2 cellular contexts compared by ENCODE assay signal in the genomic region with DNA sequence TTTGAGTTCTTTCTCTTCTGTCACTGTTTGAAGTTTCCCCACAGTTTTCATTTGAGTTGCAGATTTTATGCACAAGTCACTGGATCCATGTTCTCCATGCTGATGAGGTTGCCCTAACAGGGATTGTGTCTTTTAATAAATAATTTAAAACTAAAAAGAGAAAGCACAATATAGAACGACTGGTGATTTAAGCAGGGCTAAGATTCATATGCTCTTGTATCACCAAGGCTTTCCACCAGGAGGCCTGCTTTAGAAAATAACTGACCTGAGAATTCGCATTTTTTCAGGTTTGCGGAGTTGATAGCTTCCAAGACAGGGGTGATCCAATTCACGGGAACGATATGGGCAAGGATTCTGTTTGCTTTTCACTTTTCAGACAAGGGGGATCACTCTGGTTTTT.
TF ChIP-seq lines count a peak whose summit lies in the region.

No MANE protein-coding gene starts in this region.

TF ChIP-seq in WTC11, 78 proteins besides CTCF, POLR2A, EP300 and RAD21 (continues in another document):
- TF ChIP-seq SP1 (CRISPR knock-in tag; conservative IDR thresholded peaks at IDR 0.05) (no peak), ZNF263 (CRISPR knock-in tag; IDR thresholded peaks at IDR 0.05; ENCODE audit: low read depth) (no peak), NFATC4 (CRISPR knock-in tag; IDR thresholded peaks at IDR 0.05) (no peak), MYBL2 (CRISPR knock-in tag; IDR thresholded peaks at IDR 0.05) (no peak), CREM (CRISPR knock-in tag; IDR thresholded peaks at IDR 0.05) (no peak), TEAD1 (CRISPR knock-in tag; IDR thresholded peaks at IDR 0.05) (no peak), ZNF671 (CRISPR knock-in tag; IDR thresholded peaks at IDR 0.05) (no peak), SMAD3 (CRISPR knock-in tag; IDR thresholded peaks at IDR 0.05; ENCODE audit: borderline replicate concordance) (no peak), CREB1 (CRISPR knock-in tag; IDR thresholded peaks at IDR 0.05) (no peak), ZNF317 (CRISPR knock-in tag; IDR thresholded peaks at IDR 0.05; ENCODE audit: borderline replicate concordance, low read depth) (no peak), SOX15 (CRISPR knock-in tag; IDR thresholded peaks at IDR 0.05) (no peak)
- TF ChIP-seq, protein P1, sequence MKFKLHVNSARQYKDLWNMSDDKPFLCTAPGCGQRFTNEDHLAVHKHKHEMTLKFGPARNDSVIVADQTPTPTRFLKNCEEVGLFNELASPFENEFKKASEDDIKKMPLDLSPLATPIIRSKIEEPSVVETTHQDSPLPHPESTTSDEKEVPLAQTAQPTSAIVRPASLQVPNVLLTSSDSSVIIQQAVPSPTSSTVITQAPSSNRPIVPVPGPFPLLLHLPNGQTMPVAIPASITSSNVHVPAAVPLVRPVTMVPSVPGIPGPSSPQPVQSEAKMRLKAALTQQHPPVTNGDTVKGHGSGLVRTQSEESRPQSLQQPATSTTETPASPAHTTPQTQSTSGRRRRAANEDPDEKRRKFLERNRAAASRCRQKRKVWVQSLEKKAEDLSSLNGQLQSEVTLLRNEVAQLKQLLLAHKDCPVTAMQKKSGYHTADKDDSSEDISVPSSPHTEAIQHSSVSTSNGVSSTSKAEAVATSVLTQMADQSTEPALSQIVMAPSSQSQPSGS (CRISPR knock-in tag; IDR thresholded peaks at IDR 0.05; ENCODE audit: borderline replicate concordance, low read depth): no peak
- TF ChIP-seq, protein P2, sequence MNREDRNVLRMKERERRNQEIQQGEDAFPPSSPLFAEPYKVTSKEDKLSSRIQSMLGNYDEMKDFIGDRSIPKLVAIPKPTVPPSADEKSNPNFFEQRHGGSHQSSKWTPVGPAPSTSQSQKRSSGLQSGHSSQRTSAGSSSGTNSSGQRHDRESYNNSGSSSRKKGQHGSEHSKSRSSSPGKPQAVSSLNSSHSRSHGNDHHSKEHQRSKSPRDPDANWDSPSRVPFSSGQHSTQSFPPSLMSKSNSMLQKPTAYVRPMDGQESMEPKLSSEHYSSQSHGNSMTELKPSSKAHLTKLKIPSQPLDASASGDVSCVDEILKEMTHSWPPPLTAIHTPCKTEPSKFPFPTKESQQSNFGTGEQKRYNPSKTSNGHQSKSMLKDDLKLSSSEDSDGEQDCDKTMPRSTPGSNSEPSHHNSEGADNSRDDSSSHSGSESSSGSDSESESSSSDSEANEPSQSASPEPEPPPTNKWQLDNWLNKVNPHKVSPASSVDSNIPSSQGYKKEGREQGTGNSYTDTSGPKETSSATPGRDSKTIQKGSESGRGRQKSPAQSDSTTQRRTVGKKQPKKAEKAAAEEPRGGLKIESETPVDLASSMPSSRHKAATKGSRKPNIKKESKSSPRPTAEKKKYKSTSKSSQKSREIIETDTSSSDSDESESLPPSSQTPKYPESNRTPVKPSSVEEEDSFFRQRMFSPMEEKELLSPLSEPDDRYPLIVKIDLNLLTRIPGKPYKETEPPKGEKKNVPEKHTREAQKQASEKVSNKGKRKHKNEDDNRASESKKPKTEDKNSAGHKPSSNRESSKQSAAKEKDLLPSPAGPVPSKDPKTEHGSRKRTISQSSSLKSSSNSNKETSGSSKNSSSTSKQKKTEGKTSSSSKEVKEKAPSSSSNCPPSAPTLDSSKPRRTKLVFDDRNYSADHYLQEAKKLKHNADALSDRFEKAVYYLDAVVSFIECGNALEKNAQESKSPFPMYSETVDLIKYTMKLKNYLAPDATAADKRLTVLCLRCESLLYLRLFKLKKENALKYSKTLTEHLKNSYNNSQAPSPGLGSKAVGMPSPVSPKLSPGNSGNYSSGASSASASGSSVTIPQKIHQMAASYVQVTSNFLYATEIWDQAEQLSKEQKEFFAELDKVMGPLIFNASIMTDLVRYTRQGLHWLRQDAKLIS (CRISPR knock-in tag; IDR thresholded peaks at IDR 0.05; ENCODE audit: borderline replicate concordance): no peak
- TF ChIP-seq, protein P3, sequence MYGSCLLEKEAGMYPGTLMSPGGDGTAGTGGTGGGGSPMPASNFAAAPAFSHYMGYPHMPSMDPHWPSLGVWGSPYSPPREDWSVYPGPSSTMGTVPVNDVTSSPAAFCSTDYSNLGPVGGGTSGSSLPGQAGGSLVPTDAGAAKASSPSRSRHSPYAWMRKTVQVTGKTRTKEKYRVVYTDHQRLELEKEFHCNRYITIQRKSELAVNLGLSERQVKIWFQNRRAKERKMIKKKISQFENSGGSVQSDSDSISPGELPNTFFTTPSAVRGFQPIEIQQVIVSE (CRISPR knock-in tag; IDR thresholded peaks at IDR 0.05; ENCODE audit: borderline replicate concordance): no peak
- TF ChIP-seq, protein P4, sequence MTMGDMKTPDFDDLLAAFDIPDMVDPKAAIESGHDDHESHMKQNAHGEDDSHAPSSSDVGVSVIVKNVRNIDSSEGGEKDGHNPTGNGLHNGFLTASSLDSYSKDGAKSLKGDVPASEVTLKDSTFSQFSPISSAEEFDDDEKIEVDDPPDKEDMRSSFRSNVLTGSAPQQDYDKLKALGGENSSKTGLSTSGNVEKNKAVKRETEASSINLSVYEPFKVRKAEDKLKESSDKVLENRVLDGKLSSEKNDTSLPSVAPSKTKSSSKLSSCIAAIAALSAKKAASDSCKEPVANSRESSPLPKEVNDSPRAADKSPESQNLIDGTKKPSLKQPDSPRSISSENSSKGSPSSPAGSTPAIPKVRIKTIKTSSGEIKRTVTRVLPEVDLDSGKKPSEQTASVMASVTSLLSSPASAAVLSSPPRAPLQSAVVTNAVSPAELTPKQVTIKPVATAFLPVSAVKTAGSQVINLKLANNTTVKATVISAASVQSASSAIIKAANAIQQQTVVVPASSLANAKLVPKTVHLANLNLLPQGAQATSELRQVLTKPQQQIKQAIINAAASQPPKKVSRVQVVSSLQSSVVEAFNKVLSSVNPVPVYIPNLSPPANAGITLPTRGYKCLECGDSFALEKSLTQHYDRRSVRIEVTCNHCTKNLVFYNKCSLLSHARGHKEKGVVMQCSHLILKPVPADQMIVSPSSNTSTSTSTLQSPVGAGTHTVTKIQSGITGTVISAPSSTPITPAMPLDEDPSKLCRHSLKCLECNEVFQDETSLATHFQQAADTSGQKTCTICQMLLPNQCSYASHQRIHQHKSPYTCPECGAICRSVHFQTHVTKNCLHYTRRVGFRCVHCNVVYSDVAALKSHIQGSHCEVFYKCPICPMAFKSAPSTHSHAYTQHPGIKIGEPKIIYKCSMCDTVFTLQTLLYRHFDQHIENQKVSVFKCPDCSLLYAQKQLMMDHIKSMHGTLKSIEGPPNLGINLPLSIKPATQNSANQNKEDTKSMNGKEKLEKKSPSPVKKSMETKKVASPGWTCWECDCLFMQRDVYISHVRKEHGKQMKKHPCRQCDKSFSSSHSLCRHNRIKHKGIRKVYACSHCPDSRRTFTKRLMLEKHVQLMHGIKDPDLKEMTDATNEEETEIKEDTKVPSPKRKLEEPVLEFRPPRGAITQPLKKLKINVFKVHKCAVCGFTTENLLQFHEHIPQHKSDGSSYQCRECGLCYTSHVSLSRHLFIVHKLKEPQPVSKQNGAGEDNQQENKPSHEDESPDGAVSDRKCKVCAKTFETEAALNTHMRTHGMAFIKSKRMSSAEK (CRISPR knock-in tag; IDR thresholded peaks at IDR 0.05; ENCODE audit: borderline replicate concordance): no peak
- TF ChIP-seq, protein P5, sequence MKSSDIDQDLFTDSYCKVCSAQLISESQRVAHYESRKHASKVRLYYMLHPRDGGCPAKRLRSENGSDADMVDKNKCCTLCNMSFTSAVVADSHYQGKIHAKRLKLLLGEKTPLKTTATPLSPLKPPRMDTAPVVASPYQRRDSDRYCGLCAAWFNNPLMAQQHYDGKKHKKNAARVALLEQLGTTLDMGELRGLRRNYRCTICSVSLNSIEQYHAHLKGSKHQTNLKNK (CRISPR knock-in tag; IDR thresholded peaks at IDR 0.05): no peak

TF ChIP-seq in GM12891, 5 proteins besides CTCF, POLR2A, EP300 and RAD21:
- no peak for TF ChIP-seq POLR2AphosphoS5 (IDR thresholded peaks at IDR 0.05; ENCODE audit: low read depth, low read length)
- TF ChIP-seq SPI1 (IDR thresholded peaks at IDR 0.05; ENCODE audit: low read depth, low read length): no peak
- no peak for TF ChIP-seq TAF1 (IDR thresholded peaks at IDR 0.05; ENCODE audit: low read depth, low read length)
- no peak for TF ChIP-seq POU2F2 (IDR thresholded peaks at IDR 0.05; ENCODE audit: low read depth, low read length)
- TF ChIP-seq PAX5 (IDR thresholded peaks at IDR 0.05; ENCODE audit: insufficient read depth, low read length, severe bottlenecking): no peak
